13 cellular contexts compared by ENCODE assay signal in genomic region chr7:16033233-16033632, GRCh38.
"Had no signal": no experiment of that assay in that cellular context is flagged by ENCODE, and none has a peak within 500 bp of the region (broad histone marks: within the 10 kb centered on the region; RNA-seq: fewer than 3 reads in every experiment).

No MANE protein-coding gene starts in this region.

- ATAC-seq: left lobe of liver; naive thymus-derived CD8-positive, alpha-beta T cell; stimulated activated naive CD8-positive, alpha-beta T cell treated with anti-CD3 and anti-CD28 coated beads, Interleukin-15, Interleukin-2, amounts not matched to agents 100 U/mL and 50 U/mL, for 24 hours had no signal

- H3K36me3 ChIP-seq: colonic mucosa, suprapubic skin, thyroid gland had no signal

- H3K27ac ChIP-seq: colonic mucosa, suprapubic skin, thyroid gland had no signal

- H3K4me2 ChIP-seq: smooth muscle cell had no signal

- H3K9me3 ChIP-seq: colonic mucosa, suprapubic skin, thyroid gland had no signal

- H3K4me1 ChIP-seq: colonic mucosa, suprapubic skin, thyroid gland had no signal

- DNase-seq: colonic mucosa; effector CD4-positive, alpha-beta T cell; islet precursor cell; mesenchymal stem cell; naive thymus-derived CD8-positive, alpha-beta T cell; posterior cingulate gyrus; stimulated activated CD4-positive, alpha-beta T cell treated with anti-CD3 and anti-CD28 coated beads, Interleukin-2, amount 100 ng/mL, for 48 hours; stimulated activated naive CD8-positive, alpha-beta T cell treated with anti-CD3 and anti-CD28 coated beads, Interleukin-15, Interleukin-2, amounts not matched to agents 100 U/mL and 50 U/mL, for 24 hours; thyroid gland had no signal

- H3K27me3 ChIP-seq: colonic mucosa, suprapubic skin, thyroid gland had no signal

- H3K4me3 ChIP-seq: colonic mucosa, lung, smooth muscle cell, suprapubic skin, thyroid gland had no signal
